ENCODE assay signal across 22 cellular contexts in genomic region chr2:43125090-43125998, GRCh38.
DNase-seq lines count a peak whose midpoint lies in the region; ATAC-seq, FAIRE-seq and TF ChIP-seq lines count a peak whose summit lies in the region.
"Had no signal": no experiment of that assay in that cellular context is flagged by ENCODE, and none has a peak within 500 bp of the region (broad histone marks: within the 10 kb centered on the region; RNA-seq: fewer than 3 reads in every experiment).

No MANE protein-coding gene starts in this region.

- H3K27ac ChIP-seq in RWPE1 (peak overlapping the region; percentile 98), small intestine (ENCODE audit: low read depth in 1 of 2, low read length in 1 of 2) (no peak overlapping the region)
- no peak overlapping the region for H3K27ac ChIP-seq in naive thymus-derived CD4-positive, alpha-beta T cell (ENCODE audit: low read depth, low read length)
- H3K27ac ChIP-seq: thoracic aorta had no signal

- no peaks in the 10 kb centered on the region for H3K27me3 ChIP-seq in naive thymus-derived CD4-positive, alpha-beta T cell (ENCODE audit: control insufficient read depth in 2 of 2, insufficient read depth in 2 of 2, low read length in 2 of 2)
- H3K27me3 ChIP-seq in small intestine (ENCODE audit: control insufficient read depth in 2 of 2, insufficient read depth in 2 of 2, low read length in 2 of 2), result no peaks in the 10 kb centered on the region

- no peak for FAIRE-seq in small intestine (lab: Jason Lieb, UNC)
- FAIRE-seq: GM12892 had no signal

- no peaks in the 10 kb centered on the region for H3K36me3 ChIP-seq in naive thymus-derived CD4-positive, alpha-beta T cell (ENCODE audit: control insufficient read depth in 2 of 3, insufficient read depth in 3 of 3, low read length in 3 of 3)
- no peaks in the 10 kb centered on the region for H3K36me3 ChIP-seq in small intestine (ENCODE audit: control insufficient read depth in 2 of 2, insufficient read depth in 2 of 2, low read length in 2 of 2)
- H3K36me3 ChIP-seq: thoracic aorta had no signal

- CTCF ChIA-PET in RWPE1 (lab: Yijun Ruan, JAX), result interaction anchor here (0.6 kb wide), 2 partner anchors 63 to 247 kb away, joined by 3 read pairs; no protein-coding TSS in a partner anchor
- CTCF ChIA-PET in naive thymus-derived CD4-positive, alpha-beta T cell (lab: Charles Lee), result interaction anchor here (0.6 to 13.3 kb wide), 7 partner anchors 47 to 359 kb away, joined by 3 to 203 read pairs (median 3); partner anchors contain the start of gene ZFP36L2

- H3K9me3 ChIP-seq in naive thymus-derived CD4-positive, alpha-beta T cell (ENCODE audit: control insufficient read depth in 2 of 3, low read length in 3 of 3), result no peaks in the 10 kb centered on the region
- H3K9me3 ChIP-seq in small intestine (ENCODE audit: control insufficient read depth, low read depth), result no peaks in the 10 kb centered on the region
- H3K9me3 ChIP-seq: thoracic aorta had no signal

- no peak overlapping the region for H3K4me3 Mint-ChIP-seq in activated naive CD4-positive, alpha-beta T cell treated with anti-CD3 and anti-CD28 coated beads, Interleukin-2, amount 50 U/mL, for 24 hours
- H3K4me3 Mint-ChIP-seq in naive thymus-derived CD4-positive, alpha-beta T cell, result peak overlapping the region in 1 of 10 donors; percentile 29
- H3K4me3 Mint-ChIP-seq in type B pancreatic cell, result no peak overlapping the region
- H3K4me3 Mint-ChIP-seq: activated naive CD8-positive, alpha-beta T cell treated with anti-CD3 and anti-CD28 coated beads, Interleukin-2, amount 10 ng/mL, durations not matched to agents 7 days and 5 days had no signal

- TF ChIP-seq CTCF in RWPE1 (conservative IDR thresholded peaks at IDR 0.05; ENCODE audit: low read depth), result no peak
- TF ChIP-seq CTCF in type B pancreatic cell (conservative IDR thresholded peaks at IDR 0.05), result no peak

- no peaks in the 10 kb centered on the region for H3K9me3 Mint-ChIP-seq in activated naive CD4-positive, alpha-beta T cell treated with anti-CD3 and anti-CD28 coated beads, Interleukin-2, amount 50 U/mL, for 24 hours
- no peaks in the 10 kb centered on the region for H3K9me3 Mint-ChIP-seq in activated naive CD4-positive, alpha-beta T cell treated with anti-CD3 and anti-CD28 coated beads, Interleukin-2, amount 50 U/mL, for 72 hours
- H3K9me3 Mint-ChIP-seq in naive thymus-derived CD4-positive, alpha-beta T cell, result peaks cover 0 to 3% (median 0%) of the 10 kb centered on the region in 11 donors
- no peaks in the 10 kb centered on the region for H3K9me3 Mint-ChIP-seq in type B pancreatic cell
- H3K9me3 Mint-ChIP-seq: activated naive CD8-positive, alpha-beta T cell treated with anti-CD3 and anti-CD28 coated beads, Interleukin-2, amount 10 ng/mL, durations not matched to agents 7 days and 5 days had no signal

- POLR2A ChIA-PET in RWPE1 (lab: Yijun Ruan, JAX; ENCODE audit: low non-redundant PET), result no interaction called here
- POLR2A ChIA-PET in naive thymus-derived CD4-positive, alpha-beta T cell (lab: Charles Lee), result interaction anchor here (1.0 to 37.0 kb wide), 6 partner anchors 9 to 359 kb away, joined by 3 to 1771 read pairs (median 4); partner anchors contain the start of gene ZFP36L2

- no peaks in the 10 kb centered on the region for H3K36me3 Mint-ChIP-seq in activated naive CD4-positive, alpha-beta T cell treated with anti-CD3 and anti-CD28 coated beads, Interleukin-2, amount 50 U/mL, for 24 hours
- no peaks in the 10 kb centered on the region for H3K36me3 Mint-ChIP-seq in activated naive CD4-positive, alpha-beta T cell treated with anti-CD3 and anti-CD28 coated beads, Interleukin-2, amount 50 U/mL, for 72 hours
- H3K36me3 Mint-ChIP-seq in naive thymus-derived CD4-positive, alpha-beta T cell, result peaks cover 0 to 35% (median 0%) of the 10 kb centered on the region in 5 donors
- H3K36me3 Mint-ChIP-seq in type B pancreatic cell, result no peaks in the 10 kb centered on the region

- WGBS in small intestine, 3 donors, result 80 to 88% (median 83%) methylated on average over 12 of the region's 12 CpGs

- H3K27me3 Mint-ChIP-seq in activated naive CD4-positive, alpha-beta T cell treated with anti-CD3 and anti-CD28 coated beads, Interleukin-2, amount 50 U/mL, for 24 hours, result no peaks in the 10 kb centered on the region
- no peaks in the 10 kb centered on the region for H3K27me3 Mint-ChIP-seq in naive thymus-derived CD4-positive, alpha-beta T cell
- no peaks in the 10 kb centered on the region for H3K27me3 Mint-ChIP-seq in type B pancreatic cell
- H3K27me3 Mint-ChIP-seq: activated naive CD8-positive, alpha-beta T cell treated with anti-CD3 and anti-CD28 coated beads, Interleukin-2, amount 10 ng/mL, durations not matched to agents 7 days and 5 days had no signal

- H3K4me3 ChIP-seq in naive thymus-derived CD4-positive, alpha-beta T cell (ENCODE audit: low read length), result no peak overlapping the region
- H3K4me3 ChIP-seq in small intestine (ENCODE audit: low read depth in 1 of 2, low read length in 2 of 2), result no peak overlapping the region
- H3K4me3 ChIP-seq: thoracic aorta had no signal

- H3K4me1 ChIP-seq in naive thymus-derived CD4-positive, alpha-beta T cell (ENCODE audit: control insufficient read depth in 2 of 2, insufficient read depth in 2 of 2, low read length in 2 of 2), result peaks cover 35 to 58% of the 10 kb centered on the region in 2 donors
- peaks cover under 1 to 13% of the 10 kb centered on the region in 2 donors for H3K4me1 ChIP-seq in small intestine (ENCODE audit: control insufficient read depth in 2 of 2, insufficient read depth in 1 of 2, low read depth in 1 of 2, low read length in 1 of 2)

- H3K27ac Mint-ChIP-seq in activated naive CD4-positive, alpha-beta T cell treated with anti-CD3 and anti-CD28 coated beads, Interleukin-2, amount 50 U/mL, for 24 hours, result peak overlapping the region; percentile 32
- H3K27ac Mint-ChIP-seq in activated naive CD4-positive, alpha-beta T cell treated with anti-CD3 and anti-CD28 coated beads, Interleukin-2, amount 50 U/mL, for 72 hours, result no peak overlapping the region
- peak overlapping the region in 8 of 9 donors; percentile 11 to 91 (median 66) for H3K27ac Mint-ChIP-seq in naive thymus-derived CD4-positive, alpha-beta T cell
- H3K27ac Mint-ChIP-seq in type B pancreatic cell, result no peak overlapping the region

- no peak for DNase-seq in activated naive CD4-positive, alpha-beta T cell treated with anti-CD3 and anti-CD28 coated beads, Interleukin-2, amount 50 U/mL, for 72 hours (ENCODE audit: low spot score in 2 of 2)
- DNase-seq in RWPE1 (ENCODE audit: low spot score), result no peak
- no peak for DNase-seq in naive thymus-derived CD4-positive, alpha-beta T cell
- DNase-seq in iPS-NIHi7 (ENCODE audit: extremely low spot score), result no peak
- no peak for DNase-seq in type B pancreatic cell (ENCODE audit: extremely low spot score, unreplicated experiment)
- DNase-seq in HuH-7 (ENCODE audit: low spot score), result no peak
- DNase-seq in small intestine, result no peak
- DNase-seq: activated CD8-positive, alpha-beta memory T cell treated with anti-CD3 and anti-CD28 coated beads, Interleukin-2, amount 50 U/mL, for 4 hours; activated naive CD8-positive, alpha-beta T cell treated with anti-CD3 and anti-CD28 coated beads, Interleukin-2, amount 10 ng/mL, durations not matched to agents 7 days and 5 days; AML-193; Calu3; HCEC 1CT; NCI-H1417; NK-92 treated with Interleukin-12 subunit alpha and Interleukin-12 subunit beta, amount 100 ng/mL, for 24 hours; SHP77 treated with DMSO at 0.1 percent for 48 hours; stimulated activated CD4-positive, alpha-beta T cell treated with anti-CD3 and anti-CD28 coated beads, Interleukin-12 subunit alpha, Interleukin-12 subunit beta, amount 100 ng/mL, for 4 hours; stimulated activated CD4-positive, alpha-beta T cell treated with anti-CD3 and anti-CD28 coated beads, Interleukin-4, amount 100 ng/mL, for 4 hours; stimulated activated naive CD4-positive, alpha-beta T cell treated with Interleukin-2 at 50 U/mL for 16 hours; T-helper 9 cell had no signal

- H3K4me1 Mint-ChIP-seq in activated naive CD4-positive, alpha-beta T cell treated with anti-CD3 and anti-CD28 coated beads, Interleukin-2, amount 50 U/mL, for 24 hours, result peaks cover 65% of the 10 kb centered on the region
- peaks cover 46 to 81% (median 68%) of the 10 kb centered on the region in 7 donors for H3K4me1 Mint-ChIP-seq in naive thymus-derived CD4-positive, alpha-beta T cell
- peaks cover 44% of the 10 kb centered on the region for H3K4me1 Mint-ChIP-seq in type B pancreatic cell (ENCODE audit: unreplicated experiment)

- no peak for ATAC-seq in activated naive CD4-positive, alpha-beta T cell treated with anti-CD3 and anti-CD28 coated beads, Interleukin-2, amount 50 U/mL, for 72 hours
- no peak for ATAC-seq in naive thymus-derived CD4-positive, alpha-beta T cell

- intact Hi-C loops in naive thymus-derived CD4-positive, alpha-beta T cell (cut with micrococcal nuclease), result loop anchor here in 1 of 2 donors (5.0 kb wide), 2 partner anchors 153 to 178 kb away; no protein-coding TSS in a partner anchor

Comparison
In these comparisons a context has a peak if more than half of its experiments do, and no peak if none do; other contexts are left out.
1. H3K27ac Mint-ChIP-seq: peak in activated naive CD4-positive, alpha-beta T cell treated with anti-CD3 and anti-CD28 coated beads, Interleukin-2, amount 50 U/mL, for 24 hours (single experiment) and naive thymus-derived CD4-positive, alpha-beta T cell (8 of 9); none in activated naive CD4-positive, alpha-beta T cell treated with anti-CD3 and anti-CD28 coated beads, Interleukin-2, amount 50 U/mL, for 72 hours (0 of 2) and type B pancreatic cell (single experiment).